Comparison of ENCODE assay signal across 1 cellular context in the genomic region with DNA sequence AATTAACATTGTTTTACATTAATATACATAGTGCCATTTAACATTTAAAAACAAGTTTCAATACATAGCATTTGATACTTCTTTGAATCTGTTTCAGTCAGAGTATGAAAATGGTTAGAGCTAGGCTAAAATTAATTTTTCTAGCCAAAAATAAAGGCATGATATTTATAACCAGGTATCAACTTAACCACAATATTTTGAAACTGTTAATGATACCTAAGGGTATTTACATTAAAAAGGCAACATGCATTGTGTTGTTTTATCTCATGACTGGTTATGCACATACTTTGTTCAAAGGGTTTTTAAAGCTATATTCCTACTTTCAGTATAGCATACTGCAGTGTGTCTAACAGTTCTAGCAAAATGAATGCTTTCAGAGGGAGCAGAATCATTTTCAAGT.
TF ChIP-seq lines count a peak whose summit lies in the region.

No MANE protein-coding gene starts in this region.

TF ChIP-seq in GM12878, 131 proteins besides CTCF, POLR2A, EP300 and RAD21 (continued from another document):
- TF ChIP-seq MEF2B (IDR thresholded peaks at IDR 0.05; ENCODE audit: partially characterized antibody, poor library complexity, severe bottlenecking) (peak; percentile 72), SKIL (IDR thresholded peaks at IDR 0.05; ENCODE audit: low read depth, poor library complexity, severe bottlenecking) (peak; percentile 39), EED (IDR thresholded peaks at IDR 0.05; ENCODE audit: low read depth) (no peak), MTA2 (IDR thresholded peaks at IDR 0.05; ENCODE audit: low read depth) (0 out of 2 replicates have a peak, but pooled peaks have one; percentile 18), CHD2 (IDR thresholded peaks at IDR 0.05; ENCODE audit: borderline replicate concordance, low read depth, low read length) (no peak)
